In genomic region chr13:49996951-49997895, GRCh38 we compare ENCODE assay signal across 8 cellular contexts. TPM values are rescaled to one million over a fixed set of nuclear protein-coding genes. Genes with fewer than 3 reads are reported as not detected.
DNase-seq lines count a peak whose midpoint lies in the region; ATAC-seq, FAIRE-seq and TF ChIP-seq lines count a peak whose summit lies in the region.

TSS of gene TRIM13 (plus strand) at chr13:49997042. CDS start at chr13:50011941, 14,899 bp downstream.

- DNase-seq in GM12891 (ENCODE audit: insufficient read length, low spot score) (peak; percentile 60), NCI-H1417 (lab: John Stamatoyannopoulos, UW) (peak; percentile 71 to 88 (median 83)), T-helper 17 cell (peak; percentile 66 to 76 (median 67)), left ventricle myocardium superior (peak; percentile 95), pulmonary artery endothelial cell (ENCODE audit: low read depth, low spot score) (peak; percentile 76), uterus (peak; percentile 88 to 90)

- H3K36me3 Mint-ChIP-seq in T-helper 17 cell (ENCODE audit: low read depth), result peaks cover 2% of the 10 kb centered on the region

- H3K4me3 Mint-ChIP-seq in T-helper 17 cell, result peak within 1 kb of the TSS; percentile 86

- peak; percentile 59 to 89 (median 73) for TF ChIP-seq CTCF in uterus (IDR thresholded peaks at IDR 0.05)

- H3K27me3 ChIP-seq in uterus, result no peaks in the 10 kb centered on the region

- H3K36me3 ChIP-seq in uterus, result no peaks in the 10 kb centered on the region

- FAIRE-seq in GM12891 (lab: Jason Lieb, UNC), result no peak

- peak within 1 kb of the TSS; percentile 97 for H3K27ac ChIP-seq in angular gyrus (ENCODE audit: low read depth, low read length)
- H3K27ac ChIP-seq in uterus, result peak within 1 kb of the TSS; percentile 98

- peaks cover 23% of the 10 kb centered on the region for H3K4me1 Mint-ChIP-seq in T-helper 17 cell

- intact Hi-C loops in left ventricle myocardium superior (cut with micrococcal nuclease), result loop anchor here (10.0 kb wide), 1 partner anchor 88 kb away; no protein-coding TSS in a partner anchor
- intact Hi-C loops in uterus (cut with DNase I; ENCODE audit: low total_unique reads), result loop anchor here (2.0 kb wide), 1 partner anchor 84 kb away; no protein-coding TSS in a partner anchor

- H3K9me3 ChIP-seq in T-helper 17 cell (ENCODE audit: control insufficient read depth, low read length, poor library complexity, severe bottlenecking), result no peaks in the 10 kb centered on the region
- H3K9me3 ChIP-seq in uterus, result no peaks in the 10 kb centered on the region

- no peaks in the 10 kb centered on the region for H3K27me3 Mint-ChIP-seq in T-helper 17 cell

- TF ChIP-seq POLR2A in GM12891 (IDR thresholded peaks at IDR 0.05; ENCODE audit: low read depth, low read length) (peak; percentile 70; the same call in 1 of the 2 replicates), uterus (IDR thresholded peaks at IDR 0.05) (peak; percentile 62 to 70)

- peak within 1 kb of the TSS; percentile 70 to 84 for H3K4me3 ChIP-seq in uterus

- peaks cover 5 to 13% of the 10 kb centered on the region in 2 donors for H3K4me1 ChIP-seq in uterus

- ATAC-seq in HG02763 (IDR thresholded peaks at IDR 0.05; ENCODE audit: unreplicated experiment) (peak; percentile 61), T-helper 17 cell (peak; percentile 86), left ventricle myocardium superior (peak; percentile 89)

- H3K27ac Mint-ChIP-seq in T-helper 17 cell, result peak within 1 kb of the TSS; percentile 86

TF ChIP-seq in GM12891, 5 proteins besides CTCF, POLR2A, EP300 and RAD21:
- TF ChIP-seq POLR2AphosphoS5 (IDR thresholded peaks at IDR 0.05; ENCODE audit: low read depth, low read length) (peak; percentile 71; the same call in 1 of the 2 replicates), TAF1 (IDR thresholded peaks at IDR 0.05; ENCODE audit: low read depth, low read length) (no peak), SPI1 (IDR thresholded peaks at IDR 0.05; ENCODE audit: low read depth, low read length) (peak; percentile 38; the same call in 1 of the 2 replicates)

RNA-seq across cellular contexts. Expression of gene TRIM13, which starts in this region (rescaled TPM):
- 16.2 TPM for polyA plus RNA-seq in GM12891 (2012; ENCODE audit: low read depth, missing spikeins)
- total RNA-seq in T-helper 17 cell (10 to 100 TPM; 18.5 to 27.5 TPM), left ventricle myocardium superior (26.0 TPM), pulmonary artery endothelial cell (20.4 and 34.1 TPM in 2 replicates), uterus (10 to 100 TPM; 19.7 to 54.5 (median 31.0) TPM)

Comparison
In these comparisons a context has a peak if more than half of its experiments do, and no peak if none do; other contexts are left out.
1. Peak in every context shown above with its lines: DNase-seq, ATAC-seq, H3K4me3 ChIP-seq and H3K27ac ChIP-seq.